1 cellular context compared by ENCODE assay signal in genomic region chr6:104859225-104860146, GRCh38.
TF ChIP-seq lines count a peak whose summit lies in the region.

Gene HACE1 (minus strand): TSS chr6:104859919. CDS start chr6:104859642, 277 bp downstream.

TF ChIP-seq in HepG2, 621 proteins besides CTCF, POLR2A, EP300 and RAD21 (continued from another document and continues in another):
- TF ChIP-seq, protein P1, sequence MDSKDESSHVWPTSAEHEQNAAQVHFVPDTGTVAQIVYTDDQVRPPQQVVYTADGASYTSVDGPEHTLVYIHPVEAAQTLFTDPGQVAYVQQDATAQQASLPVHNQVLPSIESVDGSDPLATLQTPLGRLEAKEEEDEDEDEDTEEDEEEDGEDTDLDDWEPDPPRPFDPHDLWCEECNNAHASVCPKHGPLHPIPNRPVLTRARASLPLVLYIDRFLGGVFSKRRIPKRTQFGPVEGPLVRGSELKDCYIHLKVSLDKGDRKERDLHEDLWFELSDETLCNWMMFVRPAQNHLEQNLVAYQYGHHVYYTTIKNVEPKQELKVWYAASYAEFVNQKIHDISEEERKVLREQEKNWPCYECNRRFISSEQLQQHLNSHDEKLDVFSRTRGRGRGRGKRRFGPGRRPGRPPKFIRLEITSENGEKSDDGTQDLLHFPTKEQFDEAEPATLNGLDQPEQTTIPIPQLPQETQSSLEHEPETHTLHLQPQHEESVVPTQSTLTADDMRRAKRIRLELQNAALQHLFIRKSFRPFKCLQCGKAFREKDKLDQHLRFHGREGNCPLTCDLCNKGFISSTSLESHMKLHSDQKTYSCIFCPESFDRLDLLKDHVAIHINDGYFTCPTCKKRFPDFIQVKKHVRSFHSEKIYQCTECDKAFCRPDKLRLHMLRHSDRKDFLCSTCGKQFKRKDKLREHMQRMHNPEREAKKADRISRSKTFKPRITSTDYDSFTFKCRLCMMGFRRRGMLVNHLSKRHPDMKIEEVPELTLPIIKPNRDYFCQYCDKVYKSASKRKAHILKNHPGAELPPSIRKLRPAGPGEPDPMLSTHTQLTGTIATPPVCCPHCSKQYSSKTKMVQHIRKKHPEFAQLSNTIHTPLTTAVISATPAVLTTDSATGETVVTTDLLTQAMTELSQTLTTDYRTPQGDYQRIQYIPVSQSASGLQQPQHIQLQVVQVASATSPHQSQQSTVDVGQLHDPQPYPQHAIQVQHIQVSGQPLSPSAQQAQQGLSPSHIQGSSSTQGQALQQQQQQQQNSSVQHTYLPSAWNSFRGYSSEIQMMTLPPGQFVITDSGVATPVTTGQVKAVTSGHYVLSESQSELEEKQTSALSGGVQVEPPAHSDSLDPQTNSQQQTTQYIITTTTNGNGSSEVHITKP (CRISPR knock-in tag; IDR thresholded peaks at IDR 0.05; ENCODE audit: low read depth): peak; percentile 47; the same call in 1 of the 2 replicates
- no peak for TF ChIP-seq ZNF383 (CRISPR knock-in tag; IDR thresholded peaks at IDR 0.05; ENCODE audit: borderline replicate concordance)
- no peak for TF ChIP-seq ELF4 (CRISPR knock-in tag; IDR thresholded peaks at IDR 0.05; ENCODE audit: borderline replicate concordance)
- peak; percentile 95 for TF ChIP-seq NRL (CRISPR knock-in tag; IDR thresholded peaks at IDR 0.05; ENCODE audit: borderline replicate concordance)
- TF ChIP-seq SNRNP70 (IDR thresholded peaks at IDR 0.05; ENCODE audit: low read depth, low read length): no peak
- TF ChIP-seq ONECUT2 (CRISPR knock-in tag; IDR thresholded peaks at IDR 0.05): no peak
- peak; percentile 65 for TF ChIP-seq ISL2 (CRISPR knock-in tag; IDR thresholded peaks at IDR 0.05)
- peak in 1 of 2 experiments; percentile 63; a peak in 1 of 4 replicates for TF ChIP-seq KLF16 (CRISPR knock-in tag; IDR thresholded peaks at IDR 0.05)
- no peak; the same call in 1 of the 2 replicates for TF ChIP-seq NFYC (CRISPR knock-in tag; IDR thresholded peaks at IDR 0.05)
- no peak; the same call in 1 of the 2 replicates for TF ChIP-seq REPIN1 (CRISPR knock-in tag; IDR thresholded peaks at IDR 0.05; ENCODE audit: borderline replicate concordance, low read depth)
- TF ChIP-seq, protein P2, sequence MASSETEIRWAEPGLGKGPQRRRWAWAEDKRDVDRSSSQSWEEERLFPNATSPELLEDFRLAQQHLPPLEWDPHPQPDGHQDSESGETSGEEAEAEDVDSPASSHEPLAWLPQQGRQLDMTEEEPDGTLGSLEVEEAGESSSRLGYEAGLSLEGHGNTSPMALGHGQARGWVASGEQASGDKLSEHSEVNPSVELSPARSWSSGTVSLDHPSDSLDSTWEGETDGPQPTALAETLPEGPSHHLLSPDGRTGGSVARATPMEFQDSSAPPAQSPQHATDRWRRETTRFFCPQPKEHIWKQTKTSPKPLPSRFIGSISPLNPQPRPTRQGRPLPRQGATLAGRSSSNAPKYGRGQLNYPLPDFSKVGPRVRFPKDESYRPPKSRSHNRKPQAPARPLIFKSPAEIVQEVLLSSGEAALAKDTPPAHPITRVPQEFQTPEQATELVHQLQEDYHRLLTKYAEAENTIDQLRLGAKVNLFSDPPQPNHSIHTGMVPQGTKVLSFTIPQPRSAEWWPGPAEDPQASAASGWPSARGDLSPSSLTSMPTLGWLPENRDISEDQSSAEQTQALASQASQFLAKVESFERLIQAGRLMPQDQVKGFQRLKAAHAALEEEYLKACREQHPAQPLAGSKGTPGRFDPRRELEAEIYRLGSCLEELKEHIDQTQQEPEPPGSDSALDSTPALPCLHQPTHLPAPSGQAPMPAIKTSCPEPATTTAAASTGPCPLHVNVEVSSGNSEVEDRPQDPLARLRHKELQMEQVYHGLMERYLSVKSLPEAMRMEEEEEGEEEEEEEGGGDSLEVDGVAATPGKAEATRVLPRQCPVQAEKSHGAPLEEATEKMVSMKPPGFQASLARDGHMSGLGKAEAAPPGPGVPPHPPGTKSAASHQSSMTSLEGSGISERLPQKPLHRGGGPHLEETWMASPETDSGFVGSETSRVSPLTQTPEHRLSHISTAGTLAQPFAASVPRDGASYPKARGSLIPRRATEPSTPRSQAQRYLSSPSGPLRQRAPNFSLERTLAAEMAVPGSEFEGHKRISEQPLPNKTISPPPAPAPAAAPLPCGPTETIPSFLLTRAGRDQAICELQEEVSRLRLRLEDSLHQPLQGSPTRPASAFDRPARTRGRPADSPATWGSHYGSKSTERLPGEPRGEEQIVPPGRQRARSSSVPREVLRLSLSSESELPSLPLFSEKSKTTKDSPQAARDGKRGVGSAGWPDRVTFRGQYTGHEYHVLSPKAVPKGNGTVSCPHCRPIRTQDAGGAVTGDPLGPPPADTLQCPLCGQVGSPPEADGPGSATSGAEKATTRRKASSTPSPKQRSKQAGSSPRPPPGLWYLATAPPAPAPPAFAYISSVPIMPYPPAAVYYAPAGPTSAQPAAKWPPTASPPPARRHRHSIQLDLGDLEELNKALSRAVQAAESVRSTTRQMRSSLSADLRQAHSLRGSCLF (CRISPR knock-in tag; IDR thresholded peaks at IDR 0.05; ENCODE audit: borderline replicate concordance): no peak
- peak; percentile 92 for TF ChIP-seq SAP130 (CRISPR knock-in tag; IDR thresholded peaks at IDR 0.05; ENCODE audit: low read depth)
- TF ChIP-seq ZNF121 (CRISPR knock-in tag; IDR thresholded peaks at IDR 0.05): peak; percentile 57; the same call in 1 of the 2 replicates
- TF ChIP-seq MTA1 (CRISPR knock-in tag; IDR thresholded peaks at IDR 0.05; ENCODE audit: borderline replicate concordance): peak; percentile 85; the same call in 1 of the 2 replicates
- no peak for TF ChIP-seq ZNF20 (CRISPR knock-in tag; IDR thresholded peaks at IDR 0.05)
- no peak for TF ChIP-seq ATF1 (CRISPR knock-in tag; IDR thresholded peaks at IDR 0.05)
- no peak for TF ChIP-seq HMG20A (CRISPR knock-in tag; IDR thresholded peaks at IDR 0.05; ENCODE audit: borderline replicate concordance)
- TF ChIP-seq ZNF75D (CRISPR knock-in tag; IDR thresholded peaks at IDR 0.05; ENCODE audit: borderline replicate concordance): no peak
- TF ChIP-seq ZNF607 (CRISPR knock-in tag; IDR thresholded peaks at IDR 0.05; ENCODE audit: borderline replicate concordance): peak; percentile 70; the same call in 1 of the 2 replicates
- TF ChIP-seq, protein P3, sequence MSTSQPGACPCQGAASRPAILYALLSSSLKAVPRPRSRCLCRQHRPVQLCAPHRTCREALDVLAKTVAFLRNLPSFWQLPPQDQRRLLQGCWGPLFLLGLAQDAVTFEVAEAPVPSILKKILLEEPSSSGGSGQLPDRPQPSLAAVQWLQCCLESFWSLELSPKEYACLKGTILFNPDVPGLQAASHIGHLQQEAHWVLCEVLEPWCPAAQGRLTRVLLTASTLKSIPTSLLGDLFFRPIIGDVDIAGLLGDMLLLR (CRISPR knock-in tag; IDR thresholded peaks at IDR 0.05): peak; percentile 88
- TF ChIP-seq, protein P4, sequence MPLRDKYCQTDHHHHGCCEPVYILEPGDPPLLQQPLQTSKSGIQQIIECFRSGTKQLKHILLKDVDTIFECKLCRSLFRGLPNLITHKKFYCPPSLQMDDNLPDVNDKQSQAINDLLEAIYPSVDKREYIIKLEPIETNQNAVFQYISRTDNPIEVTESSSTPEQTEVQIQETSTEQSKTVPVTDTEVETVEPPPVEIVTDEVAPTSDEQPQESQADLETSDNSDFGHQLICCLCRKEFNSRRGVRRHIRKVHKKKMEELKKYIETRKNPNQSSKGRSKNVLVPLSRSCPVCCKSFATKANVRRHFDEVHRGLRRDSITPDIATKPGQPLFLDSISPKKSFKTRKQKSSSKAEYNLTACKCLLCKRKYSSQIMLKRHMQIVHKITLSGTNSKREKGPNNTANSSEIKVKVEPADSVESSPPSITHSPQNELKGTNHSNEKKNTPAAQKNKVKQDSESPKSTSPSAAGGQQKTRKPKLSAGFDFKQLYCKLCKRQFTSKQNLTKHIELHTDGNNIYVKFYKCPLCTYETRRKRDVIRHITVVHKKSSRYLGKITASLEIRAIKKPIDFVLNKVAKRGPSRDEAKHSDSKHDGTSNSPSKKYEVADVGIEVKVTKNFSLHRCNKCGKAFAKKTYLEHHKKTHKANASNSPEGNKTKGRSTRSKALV (CRISPR knock-in tag; IDR thresholded peaks at IDR 0.05): peak; percentile 87; the same call in 1 of the 2 replicates
- peak; percentile 66; the same call in 1 of the 2 replicates for TF ChIP-seq FOXP4 (CRISPR knock-in tag; IDR thresholded peaks at IDR 0.05)
- peak; percentile 66; the same call in 1 of the 2 replicates for TF ChIP-seq ZNF160 (CRISPR knock-in tag; IDR thresholded peaks at IDR 0.05)
- TF ChIP-seq HDAC6 (IDR thresholded peaks at IDR 0.05; ENCODE audit: low read depth, low read length): no peak
- TF ChIP-seq ZNF224 (CRISPR knock-in tag; IDR thresholded peaks at IDR 0.05): peak; percentile 89; the same call in 1 of the 2 replicates
- peak; percentile 85 for TF ChIP-seq SP5 (CRISPR knock-in tag; IDR thresholded peaks at IDR 0.05; ENCODE audit: borderline replicate concordance, low read depth)
- TF ChIP-seq ZNF331 (CRISPR knock-in tag; IDR thresholded peaks at IDR 0.05): peak; percentile 88; the same call in 1 of the 2 replicates
- no peak for TF ChIP-seq LRRFIP1 (CRISPR knock-in tag; conservative IDR thresholded peaks at IDR 0.05)
- peak; percentile 59 for TF ChIP-seq IKZF4 (CRISPR knock-in tag; IDR thresholded peaks at IDR 0.05; ENCODE audit: borderline replicate concordance, low read depth, not compliant biosample characterization)
- no peak for TF ChIP-seq MBNL3 (CRISPR knock-in tag; conservative IDR thresholded peaks at IDR 0.05)
- TF ChIP-seq EZH2 (conservative IDR thresholded peaks at IDR 0.05; ENCODE audit: low read depth, low read length): no peak
- peak; percentile 92 for TF ChIP-seq SAFB2 (CRISPR knock-in tag; IDR thresholded peaks at IDR 0.05; ENCODE audit: borderline replicate concordance, low read depth)
- TF ChIP-seq, protein P5, sequence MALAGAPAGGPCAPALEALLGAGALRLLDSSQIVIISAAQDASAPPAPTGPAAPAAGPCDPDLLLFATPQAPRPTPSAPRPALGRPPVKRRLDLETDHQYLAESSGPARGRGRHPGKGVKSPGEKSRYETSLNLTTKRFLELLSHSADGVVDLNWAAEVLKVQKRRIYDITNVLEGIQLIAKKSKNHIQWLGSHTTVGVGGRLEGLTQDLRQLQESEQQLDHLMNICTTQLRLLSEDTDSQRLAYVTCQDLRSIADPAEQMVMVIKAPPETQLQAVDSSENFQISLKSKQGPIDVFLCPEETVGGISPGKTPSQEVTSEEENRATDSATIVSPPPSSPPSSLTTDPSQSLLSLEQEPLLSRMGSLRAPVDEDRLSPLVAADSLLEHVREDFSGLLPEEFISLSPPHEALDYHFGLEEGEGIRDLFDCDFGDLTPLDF (CRISPR knock-in tag; IDR thresholded peaks at IDR 0.05): peak; percentile 90
- TF ChIP-seq ZSCAN29 (CRISPR knock-in tag; conservative IDR thresholded peaks at IDR 0.05): no peak
- TF ChIP-seq NR3C1 (CRISPR knock-in tag; IDR thresholded peaks at IDR 0.05): no peak
- TF ChIP-seq, protein P6, sequence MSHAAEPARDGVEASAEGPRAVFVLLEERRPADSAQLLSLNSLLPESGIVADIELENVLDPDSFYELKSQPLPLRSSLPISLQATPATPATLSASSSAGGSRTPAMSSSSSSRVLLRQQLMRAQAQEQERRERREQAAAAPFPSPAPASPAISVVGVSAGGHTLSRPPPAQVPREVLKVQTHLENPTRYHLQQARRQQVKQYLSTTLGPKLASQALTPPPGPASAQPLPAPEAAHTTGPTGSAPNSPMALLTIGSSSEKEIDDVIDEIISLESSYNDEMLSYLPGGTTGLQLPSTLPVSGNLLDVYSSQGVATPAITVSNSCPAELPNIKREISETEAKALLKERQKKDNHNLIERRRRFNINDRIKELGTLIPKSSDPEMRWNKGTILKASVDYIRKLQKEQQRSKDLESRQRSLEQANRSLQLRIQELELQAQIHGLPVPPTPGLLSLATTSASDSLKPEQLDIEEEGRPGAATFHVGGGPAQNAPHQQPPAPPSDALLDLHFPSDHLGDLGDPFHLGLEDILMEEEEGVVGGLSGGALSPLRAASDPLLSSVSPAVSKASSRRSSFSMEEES (CRISPR knock-in tag; IDR thresholded peaks at IDR 0.05): no peak
- peak; percentile 48; the same call in 1 of the 2 replicates for TF ChIP-seq ZIK1 (CRISPR knock-in tag; IDR thresholded peaks at IDR 0.05; ENCODE audit: borderline replicate concordance, low read depth)
- TF ChIP-seq GTF3A (CRISPR knock-in tag; conservative IDR thresholded peaks at IDR 0.05): no peak
- TF ChIP-seq CBX5 (CRISPR knock-in tag; IDR thresholded peaks at IDR 0.05; ENCODE audit: borderline replicate concordance): no peak
- no peak for TF ChIP-seq HHEX (CRISPR knock-in tag; IDR thresholded peaks at IDR 0.05)
- TF ChIP-seq ZNF616 (CRISPR knock-in tag; IDR thresholded peaks at IDR 0.05; ENCODE audit: low read depth): no peak
- no peak for TF ChIP-seq ZNF652 (CRISPR knock-in tag; IDR thresholded peaks at IDR 0.05; ENCODE audit: borderline replicate concordance, low read depth)
